11 cellular contexts compared by ENCODE assay signal in genomic region chr6:42216495-42216894, GRCh38. TPM values are rescaled to one million over a fixed set of nuclear protein-coding genes. Genes with fewer than 3 reads are reported as not detected.
A peak's percentile ranks its signal among the peaks of the same experiment; 100 is the strongest.
DNase-seq lines count a peak whose midpoint lies in the region; ATAC-seq, FAIRE-seq and TF ChIP-seq lines count a peak whose summit lies in the region.
"Not testable (repeated sequence)": the region's sequence is repeated elsewhere in the genome, so short reads cannot be mapped to it uniquely, and the experiment has no call there.
"Had no signal": no experiment of that assay in that cellular context is flagged by ENCODE, and none has a peak within 500 bp of the region (broad histone marks: within the 10 kb centered on the region; RNA-seq: fewer than 3 reads in every experiment).

No MANE protein-coding gene starts in this region.

- not testable (repeated sequence) for FAIRE-seq in endothelial cell of umbilical vein (lab: Jason Lieb, UNC)

- not testable (repeated sequence) for H3K9ac ChIP-seq in endothelial cell of umbilical vein (replicated peaks; ENCODE audit: extremely low read depth, insufficient read depth, low read length); neural progenitor cell
- H3K9ac ChIP-seq in iPS-20b (ENCODE audit: low read depth, low read length): peak overlapping the region; percentile 95

- H3K27me3 Mint-ChIP-seq in CD8-positive, alpha-beta T cell (ENCODE audit: low read depth); T-helper 17 cell; activated naive CD8-positive, alpha-beta T cell treated with anti-CD3 and anti-CD28 coated beads for 36 hours; neural progenitor cell (ENCODE audit: insufficient read depth, low read depth); stimulated activated naive CD8-positive, alpha-beta T cell treated with anti-CD3 and anti-CD28 coated beads, Interleukin-15, amount 100 ng/mL, for 72 hours: not testable (repeated sequence)

- peaks cover 17% of the 10 kb centered on the region for H3K36me3 ChIP-seq in CD8-positive, alpha-beta T cell (ENCODE audit: insufficient read depth, low read length)
- H3K36me3 ChIP-seq in endothelial cell of umbilical vein (ENCODE audit: control insufficient read depth in 2 of 2, extremely low read depth in 1 of 2, insufficient read depth in 2 of 2, low read length in 2 of 2); neural progenitor cell: not testable (repeated sequence)
- H3K36me3 ChIP-seq in iPS-20b (ENCODE audit: insufficient read depth, low read depth, low read length): peaks cover 28% of the 10 kb centered on the region

- not testable (repeated sequence) for H3K4me3 ChIP-seq in CD8-positive, alpha-beta T cell (ENCODE audit: low read depth, low read length)
- H3K4me3 ChIP-seq in Jurkat, Clone E6-1 (ENCODE audit: low read length): peak overlapping the region; percentile 89
- peak overlapping the region in 1 of 3 experiments; percentile 99 for H3K4me3 ChIP-seq in endothelial cell of umbilical vein (replicated peaks in 1 of 3; ENCODE audit: insufficient read depth in 1 of 3, low read depth in 1 of 3, low read length in 3 of 3)
- H3K4me3 ChIP-seq in iPS-20b (ENCODE audit: low read length): peak overlapping the region; percentile 85
- H3K4me3 ChIP-seq in neural progenitor cell: peak overlapping the region; percentile 84

- peak overlapping the region; percentile 92 for H3K4me2 ChIP-seq in endothelial cell of umbilical vein (ENCODE audit: insufficient read depth, low read length)
- H3K4me2 ChIP-seq in neural progenitor cell: peak overlapping the region; percentile 98

- H3K4me3 Mint-ChIP-seq in CD8-positive, alpha-beta T cell: peak overlapping the region; percentile 67
- peak overlapping the region; percentile 77 for H3K4me3 Mint-ChIP-seq in T-helper 17 cell
- peak overlapping the region; percentile 82 for H3K4me3 Mint-ChIP-seq in activated naive CD8-positive, alpha-beta T cell treated with anti-CD3 and anti-CD28 coated beads for 36 hours
- peak overlapping the region; percentile 96 for H3K4me3 Mint-ChIP-seq in neural progenitor cell
- H3K4me3 Mint-ChIP-seq in stimulated activated naive CD8-positive, alpha-beta T cell treated with anti-CD3 and anti-CD28 coated beads, Interleukin-15, amount 100 ng/mL, for 72 hours: peak overlapping the region; percentile 79

- H3F3A ChIP-seq in neural progenitor cell (ENCODE audit: low read depth): peaks cover 12% of the 10 kb centered on the region

- H3K9me1 ChIP-seq in endothelial cell of umbilical vein (replicated peaks; ENCODE audit: control insufficient read depth, extremely low read depth, insufficient read depth, low read length): not testable (repeated sequence)

- H2AFZ ChIP-seq in endothelial cell of umbilical vein (ENCODE audit: low read depth, low read length); neural progenitor cell (replicated peaks): not testable (repeated sequence)

- peaks cover 25% of the 10 kb centered on the region for H3K4me1 Mint-ChIP-seq in CD8-positive, alpha-beta T cell (ENCODE audit: low read depth)
- H3K4me1 Mint-ChIP-seq in T-helper 17 cell: peaks cover 14% of the 10 kb centered on the region
- H3K4me1 Mint-ChIP-seq in activated naive CD8-positive, alpha-beta T cell treated with anti-CD3 and anti-CD28 coated beads for 36 hours: peaks cover 25% of the 10 kb centered on the region
- H3K4me1 Mint-ChIP-seq in neural progenitor cell: peaks cover 15% of the 10 kb centered on the region
- H3K4me1 Mint-ChIP-seq in stimulated activated naive CD8-positive, alpha-beta T cell treated with anti-CD3 and anti-CD28 coated beads, Interleukin-15, amount 100 ng/mL, for 72 hours: peaks cover 33% of the 10 kb centered on the region

- not testable (repeated sequence) for BruUV-seq in endothelial cell of umbilical vein (replicated peaks; lab: Mats Ljungman, UMichigan)

- not testable (repeated sequence) for H3K27ac Mint-ChIP-seq in CD8-positive, alpha-beta T cell; stimulated activated naive CD8-positive, alpha-beta T cell treated with anti-CD3 and anti-CD28 coated beads, Interleukin-15, amount 100 ng/mL, for 72 hours
- H3K27ac Mint-ChIP-seq in T-helper 17 cell (peak overlapping the region; percentile 54), neural progenitor cell (peak overlapping the region; percentile 82)
- peak overlapping the region; percentile 63 for H3K27ac Mint-ChIP-seq in activated naive CD8-positive, alpha-beta T cell treated with anti-CD3 and anti-CD28 coated beads for 36 hours

- H3K9me3 ChIP-seq in CD8-positive, alpha-beta T cell (ENCODE audit: low read length); T-helper 17 cell (ENCODE audit: control insufficient read depth, low read length, poor library complexity, severe bottlenecking); endothelial cell of umbilical vein (replicated peaks; ENCODE audit: control insufficient read depth, insufficient read depth, low read length); iPS-20b (ENCODE audit: insufficient read depth, low read depth, low read length); neural progenitor cell (ENCODE audit: low read depth): not testable (repeated sequence)

- peaks cover 18% of the 10 kb centered on the region for H3K79me2 ChIP-seq in endothelial cell of umbilical vein (ENCODE audit: control insufficient read depth, insufficient read depth, low read length)
- peaks cover 31% of the 10 kb centered on the region for H3K79me2 ChIP-seq in neural progenitor cell (ENCODE audit: low read depth)

- DNase-seq in CD8-positive, alpha-beta T cell; Jurkat, Clone E6-1 (ENCODE audit: low read depth, low spot score); T-helper 17 cell; activated naive CD8-positive, alpha-beta T cell treated with anti-CD3 and anti-CD28 coated beads for 36 hours; endothelial cell of umbilical vein (ENCODE audit: low read depth, low spot score); neural progenitor cell (ENCODE audit: low spot score); stimulated activated naive CD8-positive, alpha-beta T cell treated with anti-CD3 and anti-CD28 coated beads, Interleukin-15, amount 100 ng/mL, for 72 hours: not testable (repeated sequence)

- not testable (repeated sequence) for H3K4me1 ChIP-seq in CD8-positive, alpha-beta T cell (ENCODE audit: insufficient read depth, low read length); endothelial cell of umbilical vein (ENCODE audit: control insufficient read depth, extremely low read depth, insufficient read depth, low read length); iPS-20b (ENCODE audit: insufficient read depth, low read length); neural progenitor cell

- not testable (repeated sequence) for H3K27me3 ChIP-seq in CD8-positive, alpha-beta T cell (ENCODE audit: insufficient read depth, low read length); endothelial cell of umbilical vein (ENCODE audit: control insufficient read depth in 2 of 2, insufficient read depth in 2 of 2, low read length in 2 of 2); iPS-20b (ENCODE audit: insufficient read depth, low read length); neural progenitor cell

- not testable (repeated sequence) for H3K9me3 Mint-ChIP-seq in CD8-positive, alpha-beta T cell; activated naive CD8-positive, alpha-beta T cell treated with anti-CD3 and anti-CD28 coated beads for 36 hours; neural progenitor cell; stimulated activated naive CD8-positive, alpha-beta T cell treated with anti-CD3 and anti-CD28 coated beads, Interleukin-15, amount 100 ng/mL, for 72 hours

- TF ChIP-seq CTCF in CD8-positive, alpha-beta T cell (IDR thresholded peaks at IDR 0.05); endothelial cell of umbilical vein (IDR thresholded peaks at IDR 0.05; ENCODE audit: extremely low read depth in 1 of 2, insufficient read depth in 1 of 2, low read depth in 1 of 2, low read length in 2 of 2); neural progenitor cell (IDR thresholded peaks at IDR 0.05): not testable (repeated sequence)

- dilution Hi-C loops in endothelial cell of umbilical vein (cut with MboI; ENCODE audit: extremely low pct_ligation_motif_present, low sequenced_read_pairs): not testable (repeated sequence)

- H4K20me1 ChIP-seq in endothelial cell of umbilical vein (replicated peaks; ENCODE audit: control insufficient read depth, extremely low read depth, insufficient read depth, low read length); neural progenitor cell (ENCODE audit: low read depth): not testable (repeated sequence)

- H3K36me3 Mint-ChIP-seq in CD8-positive, alpha-beta T cell: peaks cover 28% of the 10 kb centered on the region
- not testable (repeated sequence) for H3K36me3 Mint-ChIP-seq in T-helper 17 cell (ENCODE audit: low read depth); activated naive CD8-positive, alpha-beta T cell treated with anti-CD3 and anti-CD28 coated beads for 36 hours; neural progenitor cell

- intact Hi-C loops in CD8-positive, alpha-beta T cell (cut with DNase I, micrococcal nuclease): loop anchor here (2.0 to 5.0 kb wide), 6 partner anchors 168 to 956 kb away; partner anchors contain the start of genes KLHDC3 (in 2 of the 2), MEA1 (in 1 of the 2), SRF (in 1 of the 2) and TFEB (in 1 of the 2)
- intact Hi-C loops in endothelial cell of umbilical vein (cut with micrococcal nuclease): loop anchor here (2.0 to 5.0 kb wide), 3 partner anchors 236 to 661 kb away; partner anchors contain the start of genes BYSL, MED20 and RPL7L1

- TF ChIP-seq POLR2A in endothelial cell of umbilical vein (IDR thresholded peaks at IDR 0.05; ENCODE audit: low read depth, low read length): not testable (repeated sequence)

- not testable (repeated sequence) for H3K27ac ChIP-seq in CD8-positive, alpha-beta T cell (ENCODE audit: low read depth, low read length); endothelial cell of umbilical vein (ENCODE audit: insufficient read depth, low read depth, low read length); iPS-20b (ENCODE audit: low read length); neural progenitor cell

- CTCF ChIA-PET in CD8-positive, alpha-beta T cell (lab: Charles Lee): interaction anchor here (0.9 to 1.6 kb wide), 12 partner anchors 14 to 762 kb away, joined by 3 to 10 read pairs (median 3); partner anchors contain the start of genes BYSL, MED20 and PEX6
- CTCF ChIA-PET in endothelial cell of umbilical vein (lab: Charles Lee): interaction anchor here (0.6 to 5.6 kb wide), 3 partner anchors 70 to 429 kb away, joined by 3 to 71 read pairs (median 4); partner anchors contain the start of gene TOMM6

- POLR2A ChIA-PET in CD8-positive, alpha-beta T cell (lab: Charles Lee): interaction anchor here (1.4 kb wide), 1 partner anchor 13 kb away, joined by 3 read pairs; no protein-coding TSS in a partner anchor
- POLR2A ChIA-PET in endothelial cell of umbilical vein (lab: Charles Lee): interaction anchor here (0.6 kb wide), 1 partner anchor 569 kb away, joined by 3 read pairs; no protein-coding TSS in a partner anchor

- ATAC-seq in CD8-positive, alpha-beta T cell; T-helper 17 cell; stimulated activated naive CD8-positive, alpha-beta T cell treated with anti-CD3 and anti-CD28 coated beads, Interleukin-15, amount 100 ng/mL, for 72 hours: not testable (repeated sequence)

RNA-seq across cellular contexts. Expression of gene MRPS10, which starts 1.2 kb away (rescaled TPM):
- total RNA-seq in CD8-positive, alpha-beta T cell: 10 to 100 TPM; 17.0 to 17.4 TPM
- 39.8 TPM for polyA plus RNA-seq in Jurkat, Clone E6-1 (2012; ENCODE audit: insufficient read depth, insufficient read length)
- total RNA-seq in T-helper 17 cell (10 to 100 TPM; 15.4 to 20.1 TPM), endothelial cell of umbilical vein (35.3 and 37.7 TPM in 2 replicates), neural progenitor cell (ENCODE audit: low replicate concordance) (42.1 and 68.0 TPM in 2 replicates)
- 10 to 100 TPM; 50.7 to 51.2 TPM for total RNA-seq in activated naive CD8-positive, alpha-beta T cell treated with anti-CD3 and anti-CD28 coated beads for 36 hours
- 16.8 and 23.2 TPM in 2 replicates for polyA plus RNA-seq in endothelial cell of umbilical vein
- 30.2 and 31.3 TPM in 2 replicates for polyA plus RNA-seq in endothelial cell of umbilical vein (2011; cell fraction: cytosol; rRNA removed)
- 9.7 and 13.6 TPM in 2 replicates for polyA plus RNA-seq in endothelial cell of umbilical vein (2011; cell fraction: nucleus; rRNA removed)
- 31.6 and 44.8 TPM in 2 replicates for polyA plus RNA-seq in endothelial cell of umbilical vein (2012)
- polyA minus RNA-seq in endothelial cell of umbilical vein: 11.6 and 16.6 TPM in 2 replicates
- 15.0 TPM for polyA minus RNA-seq in endothelial cell of umbilical vein (2011; cell fraction: cytosol; rRNA and poly(A)+ RNA removed)
- polyA minus RNA-seq in endothelial cell of umbilical vein (2011; cell fraction: nucleus; rRNA and poly(A)+ RNA removed): 9.0 and 13.8 TPM in 2 replicates

RNA-seq across cellular contexts. Expression of gene GUCA1B, which starts 21.7 kb away (rescaled TPM):
- 1 to 10 TPM; 1.2 to 2.2 TPM for total RNA-seq in CD8-positive, alpha-beta T cell
- 1.6 TPM for polyA plus RNA-seq in Jurkat, Clone E6-1 (2012; ENCODE audit: insufficient read depth, insufficient read length)
- total RNA-seq in T-helper 17 cell: 1 to 10 TPM; 1.5 to 2.2 TPM
- 1 to 10 TPM; 1.3 to 1.4 TPM for total RNA-seq in activated naive CD8-positive, alpha-beta T cell treated with anti-CD3 and anti-CD28 coated beads for 36 hours
- 0.60 and 1.1 TPM in 2 replicates for total RNA-seq in endothelial cell of umbilical vein
- 0.19 TPM in 1 of 2 replicates, not detected in the other for polyA plus RNA-seq in endothelial cell of umbilical vein
- polyA plus RNA-seq in endothelial cell of umbilical vein (2011; cell fraction: cytosol; rRNA removed): 0.24 and 0.31 TPM in 2 replicates
- polyA plus RNA-seq in endothelial cell of umbilical vein (2011; cell fraction: nucleus; rRNA removed): 0.42 and 0.46 TPM in 2 replicates
- polyA plus RNA-seq in endothelial cell of umbilical vein (2012): 0.38 TPM in 1 of 2 replicates, not detected in the other
- 0.17 TPM in 1 of 2 replicates, not detected in the other for polyA minus RNA-seq in endothelial cell of umbilical vein
- polyA minus RNA-seq in endothelial cell of umbilical vein (2011; cell fraction: cytosol; rRNA and poly(A)+ RNA removed): not detected
- not detected in 2 replicates for polyA minus RNA-seq in endothelial cell of umbilical vein (2011; cell fraction: nucleus; rRNA and poly(A)+ RNA removed)
- total RNA-seq in neural progenitor cell (ENCODE audit: low replicate concordance): 0.22 and 1.2 TPM in 2 replicates

RNA-seq across cellular contexts. Expression of gene GUCA1A, which starts 43.3 kb away (rescaled TPM):
- not detected for total RNA-seq in CD8-positive, alpha-beta T cell
- polyA plus RNA-seq in Jurkat, Clone E6-1 (2012; ENCODE audit: insufficient read depth, insufficient read length): not detected
- total RNA-seq in T-helper 17 cell: not detected
- total RNA-seq in activated naive CD8-positive, alpha-beta T cell treated with anti-CD3 and anti-CD28 coated beads for 36 hours: under 1 TPM in 1 of 2 experiments, not detected in 1; 0.14 TPM
- total RNA-seq in endothelial cell of umbilical vein: 0.22 TPM in 1 of 2 replicates, not detected in the other
- polyA plus RNA-seq in endothelial cell of umbilical vein: 0.04 and 0.21 TPM in 2 replicates
- 0.12 and 0.13 TPM in 2 replicates for polyA plus RNA-seq in endothelial cell of umbilical vein (2011; cell fraction: cytosol; rRNA removed)
- 0.09 TPM in 1 of 2 replicates, not detected in the other for polyA plus RNA-seq in endothelial cell of umbilical vein (2011; cell fraction: nucleus; rRNA removed)
- polyA plus RNA-seq in endothelial cell of umbilical vein (2012): not detected in 2 replicates
- polyA minus RNA-seq in endothelial cell of umbilical vein: 0.28 TPM in 1 of 2 replicates, not detected in the other
- not detected for polyA minus RNA-seq in endothelial cell of umbilical vein (2011; cell fraction: cytosol; rRNA and poly(A)+ RNA removed)
- polyA minus RNA-seq in endothelial cell of umbilical vein (2011; cell fraction: nucleus; rRNA and poly(A)+ RNA removed): not detected in 2 replicates
- 1.9 and 3.4 TPM in 2 replicates for total RNA-seq in neural progenitor cell (ENCODE audit: low replicate concordance)
- total RNA-seq: activated CD8-positive, alpha-beta memory T cell treated with anti-CD3 and anti-CD28 coated beads for 36 hours; left ventricle myocardium superior; LHCN-M2 had no signal
